Comparison of ENCODE assay signal across 6 cellular contexts in genomic region chr9:76910861-76911260, GRCh38.
"Had no signal": no experiment of that assay in that cellular context is flagged by ENCODE, and none has a peak within 500 bp of the region (broad histone marks: within the 10 kb centered on the region; RNA-seq: fewer than 3 reads in every experiment).

No MANE protein-coding gene starts in this region.

- H3K4me3 ChIP-seq: GM23248, HAP-1 had no signal

- H3K27ac ChIP-seq: GM23248, HL-60 had no signal

- H3K9me3 ChIP-seq: HAP-1 had no signal

- H3K4me1 ChIP-seq: HAP-1 had no signal

- H3K9ac ChIP-seq: GM23248 had no signal

- H2AFZ ChIP-seq: GM23248 had no signal

- H3K36me3 ChIP-seq: HAP-1 had no signal

- DNase-seq: GM23248, GOT3, H7, HFFc6 had no signal
